8 cellular contexts compared by ENCODE assay signal in the genomic region with DNA sequence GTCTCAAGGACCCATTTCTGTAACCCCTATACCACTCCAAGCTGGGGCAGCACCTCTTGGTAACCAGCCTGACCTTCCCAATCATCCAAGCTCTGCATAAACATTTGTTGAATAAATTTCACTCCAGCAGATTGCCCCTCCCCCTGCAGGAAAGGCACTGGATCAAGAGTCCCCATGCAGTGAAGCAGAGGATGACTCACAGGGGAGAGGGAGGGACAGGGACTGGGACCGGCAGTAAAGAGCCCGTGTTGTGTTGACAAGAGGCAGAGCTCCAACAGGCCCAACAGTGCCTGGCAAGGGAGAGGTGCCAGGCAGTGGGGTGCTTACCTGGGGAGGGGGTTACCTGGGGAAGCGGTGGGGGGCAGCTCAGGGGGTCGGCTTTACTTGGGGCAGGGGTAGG. TPM values are rescaled to one million over a fixed set of nuclear protein-coding genes. Genes with fewer than 3 reads are reported as not detected.
DNase-seq lines count a peak whose midpoint lies in the region; ATAC-seq and TF ChIP-seq lines count a peak whose summit lies in the region.

No MANE protein-coding gene starts in this region.

- CTCF ChIA-PET in HEK293 (lab: Yijun Ruan, JAX) = interaction anchor here (0.5 to 1.6 kb wide), 4 partner anchors 10 to 242 kb away, joined by 3 to 4 read pairs (median 3); no protein-coding TSS in a partner anchor

- ATAC-seq in SK-N-SH treated with all-trans-retinoic acid at 6 μM for 48 hours = peak; percentile 86
- ATAC-seq in foreskin keratinocyte = peak; percentile 49
- ATAC-seq in GM19324 (IDR thresholded peaks at IDR 0.05; ENCODE audit: low FRiP score, unreplicated experiment) = no peak

- peaks cover 0 to 8% of the 10 kb centered on the region in 2 experiments; a peak in 1 of 3 replicates for H3K36me3 ChIP-seq in HEK293 (ENCODE audit: control insufficient read depth in 2 of 2, insufficient read depth in 1 of 2, low read length in 2 of 2)
- no peaks in the 10 kb centered on the region for H3K36me3 ChIP-seq in prostate gland
- H3K36me3 ChIP-seq in testis (ENCODE audit: low read depth, missing control alignments) = no peaks in the 10 kb centered on the region

- H3K27ac ChIP-seq in HEK293 (ENCODE audit: extremely low read depth, low read depth, low read length) (0 out of 2 replicates have a peak overlapping the region, but pooled peaks have one; percentile 29), foreskin keratinocyte (no peak overlapping the region), prostate gland (peak overlapping the region; percentile 21 to 50), testis (no peak overlapping the region)

- POLR2A ChIA-PET in HEK293 (lab: Yijun Ruan, JAX) = interaction anchor here (0.6 to 1.2 kb wide), 2 partner anchors 32 to 449 kb away, joined by 4 read pairs; a partner anchor contains a TSS

- 19% methylated on average over 4 of the region's 4 CpGs for WGBS in prostate gland
- WGBS in testis, 2 donors = 75 to 90% methylated on average over 4 of the region's 4 CpGs

- H3K4me3 ChIP-seq in HEK293 (ENCODE audit: low read depth, low read length) (no peak overlapping the region), prostate gland (no peak overlapping the region), testis (no peak overlapping the region)

- H3K9me3 ChIP-seq in HEK293 (ENCODE audit: control insufficient read depth, insufficient read depth, low read depth, low read length) = no peaks in the 10 kb centered on the region
- no peaks in the 10 kb centered on the region for H3K9me3 ChIP-seq in prostate gland
- H3K9me3 ChIP-seq in testis = no peaks in the 10 kb centered on the region

- H3K4me1 ChIP-seq in HEK293 (ENCODE audit: control insufficient read depth, insufficient read depth, low read length) = peaks cover 6% of the 10 kb centered on the region
- H3K4me1 ChIP-seq in foreskin keratinocyte = peaks cover 17% of the 10 kb centered on the region
- H3K4me1 ChIP-seq in prostate gland (replicated peaks) = peaks cover 4% of the 10 kb centered on the region
- H3K4me1 ChIP-seq in testis = peaks cover 13% of the 10 kb centered on the region

- DNase-seq in foreskin keratinocyte (no peak), prostate gland (ENCODE audit: low spot score) (peak; percentile 72), foreskin melanocyte (no peak), NCI-H1417 treated with DMSO at 0.1 percent for 48 hours (lab: John Stamatoyannopoulos, UW) (no peak), testis (no peak)

- H3K27me3 ChIP-seq in foreskin keratinocyte (no peaks in the 10 kb centered on the region), prostate gland (replicated peaks; ENCODE audit: insufficient read depth) (no peaks in the 10 kb centered on the region), testis (no peaks in the 10 kb centered on the region)

- TF ChIP-seq CTCF in HEK293 (tag by site-specific recombination; IDR thresholded peaks at IDR 0.05) = no peak
- no peak for TF ChIP-seq CTCF in foreskin keratinocyte (conservative IDR thresholded peaks at IDR 0.05)
- TF ChIP-seq CTCF in prostate gland (IDR thresholded peaks at IDR 0.05) = no peak
- no peak for TF ChIP-seq CTCF in testis (IDR thresholded peaks at IDR 0.05)

- intact Hi-C loops in prostate gland (cut with DNase I) (no loop called here), testis (cut with DNase I; ENCODE audit: low total_unique reads) (no loop called here)

- TF ChIP-seq POLR2A in prostate gland (IDR thresholded peaks at IDR 0.05) = no peak
- TF ChIP-seq POLR2A in testis (IDR thresholded peaks at IDR 0.05) = no peak

TF ChIP-seq in HEK293, 187 proteins besides CTCF, POLR2A, EP300 and RAD21 (continues in another document):
- no peak for TF ChIP-seq KLF16 (tag by site-specific recombination; IDR thresholded peaks at IDR 0.05)
- TF ChIP-seq, protein P1, sequence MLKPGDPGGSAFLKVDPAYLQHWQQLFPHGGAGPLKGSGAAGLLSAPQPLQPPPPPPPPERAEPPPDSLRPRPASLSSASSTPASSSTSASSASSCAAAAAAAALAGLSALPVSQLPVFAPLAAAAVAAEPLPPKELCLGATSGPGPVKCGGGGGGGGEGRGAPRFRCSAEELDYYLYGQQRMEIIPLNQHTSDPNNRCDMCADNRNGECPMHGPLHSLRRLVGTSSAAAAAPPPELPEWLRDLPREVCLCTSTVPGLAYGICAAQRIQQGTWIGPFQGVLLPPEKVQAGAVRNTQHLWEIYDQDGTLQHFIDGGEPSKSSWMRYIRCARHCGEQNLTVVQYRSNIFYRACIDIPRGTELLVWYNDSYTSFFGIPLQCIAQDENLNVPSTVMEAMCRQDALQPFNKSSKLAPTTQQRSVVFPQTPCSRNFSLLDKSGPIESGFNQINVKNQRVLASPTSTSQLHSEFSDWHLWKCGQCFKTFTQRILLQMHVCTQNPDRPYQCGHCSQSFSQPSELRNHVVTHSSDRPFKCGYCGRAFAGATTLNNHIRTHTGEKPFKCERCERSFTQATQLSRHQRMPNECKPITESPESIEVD (tag by site-specific recombination; IDR thresholded peaks at IDR 0.05) = no peak
- TF ChIP-seq SP2 (tag by site-specific recombination; IDR thresholded peaks at IDR 0.05) = peak; percentile 18; the same call in 1 of the 2 replicates
- TF ChIP-seq ZNF16 (tag by site-specific recombination; IDR thresholded peaks at IDR 0.05; ENCODE audit: low read depth) = no peak
- peak; percentile 30; the same call in 1 of the 2 replicates for TF ChIP-seq ZNF629 (tag by site-specific recombination; IDR thresholded peaks at IDR 0.05)
- TF ChIP-seq GLIS2 (tag by site-specific recombination; IDR thresholded peaks at IDR 0.05) = peak; percentile 49; the same call in 1 of the 2 replicates
- TF ChIP-seq ZNF792 (tag by site-specific recombination; IDR thresholded peaks at IDR 0.05) = no peak
- no peak for TF ChIP-seq ZNF585B (tag by site-specific recombination; IDR thresholded peaks at IDR 0.05)
- no peak for TF ChIP-seq ZNF473 (tag by site-specific recombination; IDR thresholded peaks at IDR 0.05)
- TF ChIP-seq KLF1 (tag by site-specific recombination; IDR thresholded peaks at IDR 0.05) = no peak
- TF ChIP-seq, protein P2, sequence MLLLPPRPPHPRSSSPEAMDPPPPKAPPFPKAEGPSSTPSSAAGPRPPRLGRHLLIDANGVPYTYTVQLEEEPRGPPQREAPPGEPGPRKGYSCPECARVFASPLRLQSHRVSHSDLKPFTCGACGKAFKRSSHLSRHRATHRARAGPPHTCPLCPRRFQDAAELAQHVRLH (tag by site-specific recombination; IDR thresholded peaks at IDR 0.05) = no peak

TF ChIP-seq in SK-N-SH treated with all-trans-retinoic acid at 6 μM for 48 hours, 23 proteins besides CTCF, POLR2A, EP300 and RAD21:
- no peak for TF ChIP-seq BACH2 (CRISPR knock-in tag; IDR thresholded peaks at IDR 0.05; ENCODE audit: borderline replicate concordance)
- no peak for TF ChIP-seq ESRRG (CRISPR knock-in tag; IDR thresholded peaks at IDR 0.05)
- no peak for TF ChIP-seq ZNF8 (CRISPR knock-in tag; IDR thresholded peaks at IDR 0.05)
- no peak for TF ChIP-seq GLIS3 (CRISPR knock-in tag; IDR thresholded peaks at IDR 0.05)

RNA-seq across cellular contexts. Expression of a gene that starts 32.3 kb away (rescaled TPM):
- total RNA-seq in foreskin keratinocyte (25.0 and 29.8 TPM in 2 replicates), prostate gland (10 to 100 TPM; 22.9 to 30.4 TPM), testis (10 to 100 TPM; 16.8 to 26.4 TPM)
- polyA plus RNA-seq in foreskin keratinocyte (40.2 and 44.5 TPM in 2 replicates), testis (ENCODE audit: insufficient read depth, low read depth, low replicate concordance) (33.5 TPM)

Comparison
In these comparisons a context has a peak if more than half of its experiments do, and no peak if none do; other contexts are left out.
1. H3K27ac ChIP-seq: peak in HEK293 (single experiment) and prostate gland (2 of 2); none in foreskin keratinocyte (single experiment) and testis (0 of 2).